In genomic region chr2:69012310-69013122, GRCh38 we compare ENCODE assay signal across 1 cellular context.
TF ChIP-seq lines count a peak whose summit lies in the region.

No MANE protein-coding gene starts in this region.

TF ChIP-seq in HepG2, 621 proteins besides CTCF, POLR2A, EP300 and RAD21 (continued from another document and continues in another):
- TF ChIP-seq POLR2AphosphoS2 (IDR thresholded peaks at IDR 0.05; ENCODE audit: low read depth, low read length) (no peak), MBD4 (IDR thresholded peaks at IDR 0.05; ENCODE audit: borderline replicate concordance, low read length) (no peak), ERF (CRISPR knock-in tag; IDR thresholded peaks at IDR 0.05) (0 out of 2 replicates have a peak, but pooled peaks have one; percentile 17), CERS6 (CRISPR knock-in tag; IDR thresholded peaks at IDR 0.05) (no peak), GABPA (IDR thresholded peaks at IDR 0.05; ENCODE audit: low read depth, low read length) (no peak), GABPA (CRISPR knock-in tag; IDR thresholded peaks at IDR 0.05; ENCODE audit: low read depth) (no peak), CBX2 (IDR thresholded peaks at IDR 0.05; ENCODE audit: low read depth, low read length) (no peak), CBX2 (CRISPR knock-in tag; IDR thresholded peaks at IDR 0.05; ENCODE audit: low read depth) (no peak), ZNF44 (CRISPR knock-in tag; IDR thresholded peaks at IDR 0.05) (no peak), HDAC1 (CRISPR knock-in tag; IDR thresholded peaks at IDR 0.05) (0 out of 2 replicates have a peak, but pooled peaks have one; percentile 10), SAFB2 (CRISPR knock-in tag; IDR thresholded peaks at IDR 0.05; ENCODE audit: borderline replicate concordance, low read depth) (no peak), SUZ12 (IDR thresholded peaks at IDR 0.05; ENCODE audit: low read depth, low read length) (no peak), ZNF329 (CRISPR knock-in tag; IDR thresholded peaks at IDR 0.05; ENCODE audit: low read depth) (no peak), MEIS2 (CRISPR knock-in tag; IDR thresholded peaks at IDR 0.05) (no peak), GPBP1L1 (CRISPR knock-in tag; IDR thresholded peaks at IDR 0.05) (no peak), NR3C1 (CRISPR knock-in tag; IDR thresholded peaks at IDR 0.05) (no peak), FOSL1 (CRISPR knock-in tag; IDR thresholded peaks at IDR 0.05; ENCODE audit: borderline replicate concordance) (0 out of 2 replicates have a peak, but pooled peaks have one; percentile 61), POGK (CRISPR knock-in tag; conservative IDR thresholded peaks at IDR 0.05) (no peak), CSRNP2 (CRISPR knock-in tag; conservative IDR thresholded peaks at IDR 0.05; ENCODE audit: low read depth) (no peak), ZNF383 (CRISPR knock-in tag; IDR thresholded peaks at IDR 0.05; ENCODE audit: borderline replicate concordance) (no peak), NR2F6 (IDR thresholded peaks at IDR 0.05) (no peak), NR2F6 (CRISPR knock-in tag; IDR thresholded peaks at IDR 0.05) (0 out of 2 replicates have a peak, but pooled peaks have one; percentile 8), ARID4A (CRISPR knock-in tag; IDR thresholded peaks at IDR 0.05; ENCODE audit: borderline replicate concordance) (no peak), ZSCAN22 (CRISPR knock-in tag; IDR thresholded peaks at IDR 0.05) (no peak), MED1 (CRISPR knock-in tag; IDR thresholded peaks at IDR 0.05) (0 out of 2 replicates have a peak, but pooled peaks have one; percentile 9), ZNF331 (CRISPR knock-in tag; IDR thresholded peaks at IDR 0.05) (no peak), SALL1 (CRISPR knock-in tag; IDR thresholded peaks at IDR 0.05) (no peak; the same call in 1 of the 2 replicates), KMT2B (CRISPR knock-in tag; IDR thresholded peaks at IDR 0.05) (no peak), CBFB (CRISPR knock-in tag; IDR thresholded peaks at IDR 0.05) (no peak), SNAPC5 (CRISPR knock-in tag; IDR thresholded peaks at IDR 0.05; ENCODE audit: borderline replicate concordance) (no peak), NFYB (CRISPR knock-in tag; IDR thresholded peaks at IDR 0.05) (no peak), ZBTB43 (CRISPR knock-in tag; conservative IDR thresholded peaks at IDR 0.05) (no peak), ZNF574 (CRISPR knock-in tag; IDR thresholded peaks at IDR 0.05) (peak; percentile 14; the same call in 1 of the 2 replicates), ZNF256 (CRISPR knock-in tag; conservative IDR thresholded peaks at IDR 0.05) (no peak), BCL3 (CRISPR knock-in tag; IDR thresholded peaks at IDR 0.05) (no peak), ZNF484 (CRISPR knock-in tag; IDR thresholded peaks at IDR 0.05; ENCODE audit: borderline replicate concordance, low read depth) (no peak), PCBP1 (IDR thresholded peaks at IDR 0.05; ENCODE audit: borderline replicate concordance, low read depth, low read length) (peak; percentile 26; the same call in 1 of the 2 replicates), CBX5 (CRISPR knock-in tag; IDR thresholded peaks at IDR 0.05; ENCODE audit: borderline replicate concordance) (no peak), HIVEP1 (CRISPR knock-in tag; IDR thresholded peaks at IDR 0.05) (no peak), FLYWCH1 (CRISPR knock-in tag; IDR thresholded peaks at IDR 0.05) (no peak), ZGPAT (CRISPR knock-in tag; IDR thresholded peaks at IDR 0.05) (no peak), LCORL (IDR thresholded peaks at IDR 0.05) (no peak), LCORL (CRISPR knock-in tag; IDR thresholded peaks at IDR 0.05) (no peak), KDM3A (CRISPR knock-in tag; IDR thresholded peaks at IDR 0.05; ENCODE audit: low read depth) (no peak; the same call in 1 of the 2 replicates)
